In genomic region chr11:36345084-36345511, GRCh38 we compare ENCODE assay signal across 19 cellular contexts.
"Had no signal": no experiment of that assay in that cellular context is flagged by ENCODE, and none has a peak within 500 bp of the region (broad histone marks: within the 10 kb centered on the region; RNA-seq: fewer than 3 reads in every experiment).

No MANE protein-coding gene starts in this region.

- H3K4me1 ChIP-seq: suprapubic skin, upper lobe of left lung had no signal

- H3K27me3 ChIP-seq: suprapubic skin, upper lobe of left lung had no signal

- H3K36me3 ChIP-seq: suprapubic skin, upper lobe of left lung had no signal

- H3K9me3 ChIP-seq: suprapubic skin, upper lobe of left lung had no signal

- H3K36me3 Mint-ChIP-seq: activated naive CD8-positive, alpha-beta T cell treated with anti-CD3 and anti-CD28 coated beads, Interleukin-2, amount 10 ng/mL, durations not matched to agents 7 days and 5 days; immature natural killer cell; naive thymus-derived CD4-positive, alpha-beta T cell had no signal

- H3K27ac ChIP-seq: suprapubic skin, upper lobe of left lung had no signal

- H3K27ac Mint-ChIP-seq: activated naive CD8-positive, alpha-beta T cell treated with anti-CD3 and anti-CD28 coated beads, Interleukin-2, amount 10 ng/mL, durations not matched to agents 7 days and 5 days; activated T-cell treated with anti-CD3 and anti-CD28 coated beads, Interleukin-2, amount 50 U/mL, for 72 hours; immature natural killer cell; naive thymus-derived CD4-positive, alpha-beta T cell; T-helper 17 cell had no signal

- H3K9me3 Mint-ChIP-seq: activated naive CD8-positive, alpha-beta T cell treated with anti-CD3 and anti-CD28 coated beads, Interleukin-2, amount 10 ng/mL, durations not matched to agents 7 days and 5 days; activated T-cell treated with anti-CD3 and anti-CD28 coated beads, Interleukin-2, amount 50 U/mL, for 72 hours; immature natural killer cell; naive thymus-derived CD4-positive, alpha-beta T cell had no signal

- H3K4me3 ChIP-seq: lung, suprapubic skin, upper lobe of left lung had no signal

- DNase-seq: activated CD4-positive, alpha-beta T cell treated with anti-CD3 and anti-CD28 coated beads for 4 hours; activated CD8-positive, alpha-beta memory T cell treated with anti-CD3 and anti-CD28 coated beads, Interleukin-2, amount 50 U/mL, for 48 hours; activated gamma-delta T cell treated with Interleukin-2 at 50 U/mL for 16 hours; activated naive CD8-positive, alpha-beta T cell treated with anti-CD3 and anti-CD28 coated beads, Interleukin-2, amount 10 ng/mL, durations not matched to agents 7 days and 5 days; activated T-cell treated with anti-CD3 and anti-CD28 coated beads, Interleukin-2, amount 50 U/mL, for 72 hours; anterior cingulate cortex; effector memory CD4-positive, alpha-beta T cell; foreskin melanocyte; immature natural killer cell; midbrain; naive thymus-derived CD4-positive, alpha-beta T cell; retina; stimulated activated CD4-positive, alpha-beta T cell treated with anti-CD3 and anti-CD28 coated beads, Interleukin-15, amount 100 ng/mL, for 24 hours; stimulated activated CD4-positive, alpha-beta T cell treated with anti-CD3 and anti-CD28 coated beads, Interleukin-4, amount 100 ng/mL, for 1 hour; stimulated activated naive CD4-positive, alpha-beta T cell treated with Interleukin-2 at 50 U/mL for 16 hours; T-helper 17 cell; upper lobe of left lung had no signal

- H3K4me3 Mint-ChIP-seq: activated naive CD8-positive, alpha-beta T cell treated with anti-CD3 and anti-CD28 coated beads, Interleukin-2, amount 10 ng/mL, durations not matched to agents 7 days and 5 days; immature natural killer cell; naive thymus-derived CD4-positive, alpha-beta T cell; T-helper 17 cell had no signal
